ENCODE assay signal across 1 cellular context in genomic region chr17:78263063-78263735, GRCh38.
TF ChIP-seq lines count a peak whose summit lies in the region.

No MANE protein-coding gene starts in this region.

TF ChIP-seq in HepG2, 621 proteins besides CTCF, POLR2A, EP300 and RAD21 (continued from another document):
- TF ChIP-seq HMGXB4 (CRISPR knock-in tag; IDR thresholded peaks at IDR 0.05; ENCODE audit: borderline replicate concordance in 1 of 2, low read depth in 1 of 2) (peak; percentile 48 to 68; a peak in 1 of 4 replicates), FOSL2 (CRISPR knock-in tag; IDR thresholded peaks at IDR 0.05) (peak; percentile 38; the same call in 1 of the 2 replicates), ZSCAN9 (CRISPR knock-in tag; IDR thresholded peaks at IDR 0.05; ENCODE audit: borderline replicate concordance) (peak; percentile 91), SOX13 (IDR thresholded peaks at IDR 0.05) (no peak), SOX13 (CRISPR knock-in tag; conservative IDR thresholded peaks at IDR 0.05 in 1 of 2, IDR thresholded peaks at IDR 0.05 in 1 of 2) (peak in 1 of 2 experiments; percentile 68; a peak in 1 of 4 replicates), HIC2 (CRISPR knock-in tag; IDR thresholded peaks at IDR 0.05; ENCODE audit: low read depth) (peak; percentile 65; the same call in 1 of the 2 replicates), ISL2 (CRISPR knock-in tag; IDR thresholded peaks at IDR 0.05) (peak; percentile 19; the same call in 1 of the 2 replicates), AHDC1 (CRISPR knock-in tag; IDR thresholded peaks at IDR 0.05; ENCODE audit: borderline replicate concordance) (0 out of 2 replicates have a peak, but pooled peaks have one; percentile 47), ZNF703 (CRISPR knock-in tag; IDR thresholded peaks at IDR 0.05; ENCODE audit: borderline replicate concordance) (no peak), ZFX (CRISPR knock-in tag; IDR thresholded peaks at IDR 0.05; ENCODE audit: low read depth) (peak; percentile 94), ATF7-NPFF (CRISPR knock-in tag; IDR thresholded peaks at IDR 0.05; ENCODE audit: low read depth) (peak; percentile 70; the same call in 1 of the 2 replicates), ZNF598 (CRISPR knock-in tag; IDR thresholded peaks at IDR 0.05; ENCODE audit: borderline replicate concordance) (peak; percentile 12; the same call in 1 of the 2 replicates), ZBTB26 (CRISPR knock-in tag; IDR thresholded peaks at IDR 0.05; ENCODE audit: borderline replicate concordance) (peak; percentile 56; the same call in 1 of the 2 replicates), ZNF136 (CRISPR knock-in tag; IDR thresholded peaks at IDR 0.05; ENCODE audit: low read depth) (no peak), TCF7 (IDR thresholded peaks at IDR 0.05; ENCODE audit: low read depth) (peak; percentile 17; the same call in 1 of the 2 replicates)
